Comparison of ENCODE assay signal across 7 cellular contexts in the genomic region with DNA sequence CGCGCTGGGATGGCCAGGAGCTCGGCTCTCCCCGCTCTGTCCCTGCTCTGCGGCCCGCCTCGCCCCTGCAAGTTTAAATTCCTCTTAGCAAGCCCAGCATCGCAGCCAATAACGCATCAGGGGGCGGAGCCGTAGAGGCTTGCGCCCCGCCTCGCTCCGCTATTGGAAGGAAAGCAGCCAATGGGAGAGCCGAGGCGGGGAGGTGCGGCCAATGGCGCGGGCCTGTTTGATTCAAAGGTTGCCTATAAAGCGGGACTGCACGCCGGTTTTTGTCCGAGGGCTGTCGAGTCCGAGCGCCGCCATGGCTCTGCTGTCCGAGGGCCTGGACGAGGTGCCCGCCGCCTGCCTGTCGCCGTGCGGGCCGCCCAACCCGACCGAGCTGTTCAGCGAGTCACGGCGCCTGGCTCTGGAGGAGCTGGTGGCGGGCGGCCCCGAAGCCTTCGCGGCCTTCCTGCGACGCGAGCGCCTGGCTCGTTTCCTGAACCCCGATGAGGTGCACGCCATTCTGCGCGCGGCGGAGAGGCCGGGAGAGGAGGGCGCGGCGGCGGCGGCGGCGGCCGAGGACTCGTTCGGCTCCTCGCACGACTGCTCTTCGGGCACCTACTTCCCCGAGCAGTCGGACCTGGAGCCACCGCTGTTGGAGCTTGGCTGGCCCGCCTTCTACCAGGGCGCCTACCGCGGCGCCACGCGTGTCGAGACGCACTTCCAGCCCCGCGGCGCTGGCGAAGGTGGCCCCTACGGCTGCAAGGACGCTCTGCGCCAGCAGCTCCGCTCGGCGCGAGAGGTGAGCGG. TPM values are rescaled to one million over a fixed set of nuclear protein-coding genes. Genes with fewer than 3 reads are reported as not detected.
DNase-seq lines count a peak whose midpoint lies in the region; ATAC-seq and TF ChIP-seq lines count a peak whose summit lies in the region.

Gene FAM83D, plus strand, starts transcription at position 276 of the 792 bp plus-strand sequence. Its CDS starts 26 bp downstream, at position 302.

- no peaks in the 10 kb centered on the region for H3K9me2 ChIP-seq in hepatocyte (replicated peaks; ENCODE audit: insufficient read depth)

- peak within 1 kb of the TSS; percentile 90 for H3K4me2 ChIP-seq in hepatocyte

- H3K4me3 ChIP-seq in astrocyte of the cerebellum (ENCODE audit: low read depth, low read length) (peak within 1 kb of the TSS; percentile 78), hepatocyte (peak within 1 kb of the TSS; percentile 76)

- in situ Hi-C loops in astrocyte of the cerebellum (cut with HindIII; ENCODE audit: low sequenced_read_pairs) = no loop called here

- H3K79me2 ChIP-seq in hepatocyte = peaks cover 47% of the 10 kb centered on the region

- H3K27ac ChIP-seq in hepatocyte = no peak within 1 kb of the TSS

- TF ChIP-seq CTCF in astrocyte of the cerebellum (IDR thresholded peaks at IDR 0.05; ENCODE audit: low read depth, low read length, missing control alignments) (no peak), hepatocyte (IDR thresholded peaks at IDR 0.05; ENCODE audit: poor library complexity) (no peak)

- ATAC-seq in GM18511 (IDR thresholded peaks at IDR 0.05; ENCODE audit: unreplicated experiment) (peak; percentile 95), HG03025 (IDR thresholded peaks at IDR 0.05; ENCODE audit: low FRiP score, unreplicated experiment) (peak; percentile 94)

- peak; percentile 95 for DNase-seq in NCI-H2029 treated with DMSO at 0.1 percent for 48 hours (lab: John Stamatoyannopoulos, UW)
- DNase-seq in T-helper 22 cell (ENCODE audit: low read depth) = peak; percentile 84
- peak; percentile 88 for DNase-seq in astrocyte of the cerebellum (ENCODE audit: low read depth)
- DNase-seq in hepatocyte (ENCODE audit: low spot score) = peak; percentile 98
- peak; percentile 98 for DNase-seq in retina

- WGBS in hepatocyte (ENCODE audit: low lambda C conversion rate, missing lambda C conversion rate) = 2% methylated on average over 88 of the region's 95 CpGs

- peaks cover 3% of the 10 kb centered on the region for H3K4me1 ChIP-seq in hepatocyte (ENCODE audit: insufficient read depth)

- H3K27me3 ChIP-seq in hepatocyte = no peaks in the 10 kb centered on the region

- no peaks in the 10 kb centered on the region for H3K9me3 ChIP-seq in hepatocyte (ENCODE audit: low read depth)

- no peaks in the 10 kb centered on the region for H3K36me3 ChIP-seq in hepatocyte (replicated peaks; ENCODE audit: insufficient read depth, low read depth)

- peak within 1 kb of the TSS; percentile 77 for H2AFZ ChIP-seq in hepatocyte

- no peaks in the 10 kb centered on the region for H4K20me1 ChIP-seq in hepatocyte (ENCODE audit: insufficient read depth, poor library complexity, severe bottlenecking)

RNA-seq across cellular contexts. Expression of gene FAM83D, which starts in this region (rescaled TPM):
- 5.0 and 5.4 TPM in 2 replicates for total RNA-seq in hepatocyte
- polyA plus RNA-seq in hepatocyte = 5.2 and 6.3 TPM in 2 replicates
